ENCODE assay signal across 16 cellular contexts in the genomic region with DNA sequence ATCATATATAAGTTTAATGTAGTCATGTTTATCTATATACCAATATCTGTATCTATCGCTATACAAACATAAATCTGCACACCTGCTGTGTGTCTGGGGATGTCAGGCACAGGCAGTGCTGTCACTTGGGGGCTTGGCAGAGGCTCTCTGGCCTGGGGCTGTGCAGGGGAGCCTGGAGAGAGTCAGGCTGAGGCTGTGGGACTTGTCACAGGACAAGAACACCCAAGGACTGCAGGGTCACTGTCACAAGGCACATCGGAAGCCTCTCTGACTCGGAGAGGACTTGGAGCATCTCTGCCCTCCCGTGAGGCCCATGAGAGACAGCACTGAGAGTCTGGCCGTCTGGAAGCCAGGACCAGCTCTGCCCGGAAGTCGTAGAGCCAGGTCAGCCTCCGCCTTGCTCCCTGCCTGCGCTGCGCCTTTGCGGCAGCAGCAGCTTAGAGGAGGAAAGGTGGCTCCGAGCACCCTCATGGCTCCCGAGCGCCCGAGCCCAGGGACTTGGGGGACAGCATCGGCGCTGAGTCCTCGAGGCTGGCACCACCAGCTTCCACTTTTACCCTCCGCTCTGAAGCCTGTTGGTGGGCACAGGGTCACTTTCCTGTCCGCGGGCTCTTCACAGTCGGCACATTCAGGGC.
A peak's percentile ranks its signal among the peaks of the same experiment; 100 is the strongest.
DNase-seq lines count a peak whose midpoint lies in the region; ATAC-seq and TF ChIP-seq lines count a peak whose summit lies in the region.
"Had no signal": no experiment of that assay in that cellular context is flagged by ENCODE, and none has a peak within 500 bp of the region (broad histone marks: within the 10 kb centered on the region; RNA-seq: fewer than 3 reads in every experiment).

No MANE protein-coding gene starts in this region.

- no peaks in the 10 kb centered on the region for H3K9me2 ChIP-seq in SK-N-SH

- TF ChIP-seq RAD21 in SK-N-SH (IDR thresholded peaks at IDR 0.05; ENCODE audit: low read length), result no peak

- H2AFZ ChIP-seq in SK-N-SH (ENCODE audit: low read depth), result no peak overlapping the region

- intact Hi-C loops in right cardiac atrium (cut with DNase I), result no loop called here
- intact Hi-C loops in left ventricle myocardium inferior (cut with micrococcal nuclease), result no loop called here

- POLR2A ChIA-PET in SK-N-SH (lab: Yijun Ruan, JAX), result no interaction called here

- no peaks in the 10 kb centered on the region for H3K9me3 ChIP-seq in SK-N-SH
- no peaks in the 10 kb centered on the region for H3K9me3 ChIP-seq in right cardiac atrium (ENCODE audit: control insufficient read depth, low read length)
- no peaks in the 10 kb centered on the region for H3K9me3 ChIP-seq in left ventricle myocardium inferior (replicated peaks)
- H3K9me3 ChIP-seq: A549; BLaER1 treated with 17β-estradiol and CSF1 and Interleukin-3, amounts not matched to agents 10 nM and 100 nM; Caco-2 had no signal

- CTCF ChIA-PET in SK-N-SH (lab: Yijun Ruan, JAX), result interaction anchor here (1.1 kb wide), 2 partner anchors 9 to 247 kb away, joined by 3 read pairs; no protein-coding TSS in a partner anchor

- 72% methylated on average over 12 of the region's 22 CpGs for WGBS in SK-N-SH (ENCODE audit: low lambda C conversion rate)
- WGBS in right cardiac atrium, result 91% methylated on average over 22 of the region's 22 CpGs

- H3K27me3 ChIP-seq in SK-N-SH (ENCODE audit: insufficient read depth), result no peaks in the 10 kb centered on the region
- H3K27me3 ChIP-seq in right cardiac atrium (ENCODE audit: control insufficient read depth, insufficient read depth), result no peaks in the 10 kb centered on the region
- H3K27me3 ChIP-seq in left ventricle myocardium inferior (ENCODE audit: low read depth), result peaks cover 91% of the 10 kb centered on the region
- H3K27me3 ChIP-seq: BLaER1 treated with 17β-estradiol and CSF1 and Interleukin-3, amounts not matched to agents 10 nM and 100 nM had no signal

- H3K4me2 ChIP-seq in SK-N-SH, result no peak overlapping the region
- H3K4me2 ChIP-seq: A549 had no signal

- H3K36me3 ChIP-seq in SK-N-SH (replicated peaks in 1 of 2; ENCODE audit: control insufficient read depth in 1 of 2, insufficient read depth in 2 of 2, low read length in 1 of 2), result no peaks in the 10 kb centered on the region
- no peaks in the 10 kb centered on the region for H3K36me3 ChIP-seq in left ventricle myocardium inferior
- H3K36me3 ChIP-seq: BLaER1 treated with 17β-estradiol and CSF1 and Interleukin-3, amounts not matched to agents 10 nM and 100 nM had no signal

- no peaks in the 10 kb centered on the region for H4K20me1 ChIP-seq in SK-N-SH (ENCODE audit: insufficient read depth)
- H4K20me1 ChIP-seq: BLaER1 treated with 17β-estradiol and CSF1 and Interleukin-3, amounts not matched to agents 10 nM and 100 nM had no signal

- no peaks in the 10 kb centered on the region for H3K79me2 ChIP-seq in SK-N-SH (ENCODE audit: insufficient read depth)

- H3K4me1 ChIP-seq in SK-N-SH (ENCODE audit: control insufficient read depth in 1 of 2, insufficient read depth in 2 of 2, low read depth in 1 of 2, low read length in 1 of 2) (peaks cover 0 to 6% of the 10 kb centered on the region in 2 experiments; a peak in 1 of 4 replicates), right cardiac atrium (ENCODE audit: control insufficient read depth, insufficient read depth, low read length) (no peaks in the 10 kb centered on the region), left ventricle myocardium inferior (no peaks in the 10 kb centered on the region)
- H3K4me1 ChIP-seq: A549, Caco-2 had no signal

- no peak for TF ChIP-seq EP300 in SK-N-SH (IDR thresholded peaks at IDR 0.05; ENCODE audit: borderline replicate concordance in 1 of 2, low read depth in 1 of 2, low read length in 1 of 2)

- H3K4me3 ChIP-seq in SK-N-SH (ENCODE audit: low read depth in 2 of 2, low read length in 1 of 2), result no peak overlapping the region
- H3K4me3 ChIP-seq in right cardiac atrium (ENCODE audit: low read length), result no peak overlapping the region
- H3K4me3 ChIP-seq in left ventricle myocardium inferior, result no peak overlapping the region
- H3K4me3 ChIP-seq: A549; BLaER1 treated with 17β-estradiol and CSF1 and Interleukin-3, amounts not matched to agents 10 nM and 100 nM had no signal

- H3K27ac ChIP-seq in SK-N-SH (ENCODE audit: low read depth in 2 of 2, low read length in 1 of 2), result no peak overlapping the region; a peak in 1 of 4 replicates
- no peak overlapping the region for H3K27ac ChIP-seq in right cardiac atrium (ENCODE audit: low read length)
- no peak overlapping the region for H3K27ac ChIP-seq in left ventricle myocardium inferior (replicated peaks)
- H3K27ac ChIP-seq: 22Rv1; A549; BLaER1 treated with 17β-estradiol and CSF1 and Interleukin-3, amounts not matched to agents 10 nM and 100 nM; C4-2B had no signal

- no peak overlapping the region for H3K9ac ChIP-seq in SK-N-SH
- H3K9ac ChIP-seq: BLaER1 treated with 17β-estradiol and CSF1 and Interleukin-3, amounts not matched to agents 10 nM and 100 nM had no signal

- TF ChIP-seq CTCF in SK-N-SH (IDR thresholded peaks at IDR 0.05), result no peak
- TF ChIP-seq CTCF in left ventricle myocardium inferior (IDR thresholded peaks at IDR 0.05; ENCODE audit: borderline replicate concordance), result no peak

- DNase-seq in SK-N-SH (peak; percentile 62), right cardiac atrium (peak in 2 of 3 donors; percentile 40 to 50), left ventricle myocardium inferior (no peak)
- DNase-seq: AML-193; Caco-2; Calu3; CD4-positive, alpha-beta T cell; DMS79 treated with DMSO at 0.1 percent for 48 hours; GF-D8 had no signal

- no peak for ATAC-seq in SK-N-SH treated with all-trans-retinoic acid at 6 μM for 48 hours
- ATAC-seq in right cardiac atrium, result no peak
- ATAC-seq in HG02970 (IDR thresholded peaks at IDR 0.05; ENCODE audit: low FRiP score, unreplicated experiment), result no peak
- ATAC-seq: A549; CD8-positive, alpha-beta T cell had no signal

- no peaks in the 10 kb centered on the region for H3F3A ChIP-seq in SK-N-SH (replicated peaks; ENCODE audit: insufficient read depth)

TF ChIP-seq in SK-N-SH, 30 proteins besides CTCF, POLR2A, EP300 and RAD21:
- TF ChIP-seq GATA2 (CRISPR knock-in tag; IDR thresholded peaks at IDR 0.05), result peak; percentile 31; the same call in 1 of the 2 replicates
- no peak for TF ChIP-seq MXI1 (IDR thresholded peaks at IDR 0.05; ENCODE audit: low read depth, low read length)

TF ChIP-seq in SK-N-SH treated with all-trans-retinoic acid at 6 μM for 48 hours, 23 proteins besides CTCF, POLR2A, EP300 and RAD21:
- TF ChIP-seq ZFP3 (CRISPR knock-in tag; IDR thresholded peaks at IDR 0.05) (no peak), PPARA (CRISPR knock-in tag; IDR thresholded peaks at IDR 0.05; ENCODE audit: borderline replicate concordance) (no peak)
